Comparison of ENCODE assay signal across 10 cellular contexts in the genomic region with DNA sequence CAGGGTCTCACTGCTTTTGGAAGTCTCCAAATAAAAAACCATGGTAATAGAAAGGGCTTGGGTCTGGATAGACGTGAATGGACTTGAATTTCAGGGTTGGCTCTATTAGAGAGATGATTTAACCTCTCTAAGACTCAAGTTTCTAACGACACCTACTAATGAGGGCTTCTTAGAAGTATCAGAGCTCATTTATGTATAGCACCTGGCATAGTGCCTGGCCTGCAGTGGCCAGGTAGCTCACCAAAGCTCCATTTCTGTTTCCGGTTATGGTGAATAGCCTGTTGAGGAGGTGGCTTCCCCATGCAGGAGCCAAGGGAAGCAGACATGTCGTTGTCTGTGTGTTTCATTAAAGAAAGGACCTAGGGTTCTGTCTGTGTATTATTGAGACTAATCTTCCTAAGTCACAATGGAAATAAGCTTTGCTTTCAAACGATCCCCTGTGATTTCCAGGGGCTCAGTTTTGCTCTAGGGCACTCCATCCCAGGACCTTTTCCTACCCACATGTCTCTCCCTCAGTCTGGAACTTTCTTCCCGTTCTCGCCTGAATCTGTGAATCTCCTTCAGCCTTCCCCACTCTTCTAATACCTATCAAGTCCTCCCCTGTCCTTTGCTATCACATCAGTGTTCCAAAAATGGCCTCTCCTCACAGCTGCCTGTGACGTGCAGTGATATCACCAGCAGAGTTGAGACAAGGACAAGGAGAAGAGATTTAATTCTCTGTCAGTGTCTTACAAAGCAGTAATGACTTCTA.
DNase-seq lines count a peak whose midpoint lies in the region; ATAC-seq and TF ChIP-seq lines count a peak whose summit lies in the region.
"Had no signal": no experiment of that assay in that cellular context is flagged by ENCODE, and none has a peak within 500 bp of the region (broad histone marks: within the 10 kb centered on the region; RNA-seq: fewer than 3 reads in every experiment).

No MANE protein-coding gene starts in this region.

- H3K4me1 Mint-ChIP-seq in stimulated activated naive B cell treated with anti-CD40 and anti-IgM and Interleukin-4, amounts not matched to agents 10 μg/mL and 1 μg/mL and 100 μg/mL, for 72 hours, result peaks cover 49 to 84% of the 10 kb centered on the region in 2 donors

- H3K36me3 Mint-ChIP-seq in stimulated activated naive B cell treated with anti-CD40 and anti-IgM and Interleukin-4, amounts not matched to agents 10 μg/mL and 1 μg/mL and 100 μg/mL, for 72 hours, result peaks cover 29 to 52% of the 10 kb centered on the region in 2 donors

- DNase-seq in RPMI8226 (peak; percentile 89), foreskin keratinocyte (no peak)
- DNase-seq in stimulated activated naive B cell treated with anti-CD40 and anti-IgM and Interleukin-4, amounts not matched to agents 10 μg/mL and 1 μg/mL and 100 μg/mL, for 72 hours, result no peak
- no peak for DNase-seq in activated CD8-positive, alpha-beta memory T cell treated with anti-CD3 and anti-CD28 coated beads for 24 hours
- DNase-seq: central memory CD4-positive, alpha-beta T cell; MG63 had no signal

- H3K27ac Mint-ChIP-seq in stimulated activated naive B cell treated with anti-CD40 and anti-IgM and Interleukin-4, amounts not matched to agents 10 μg/mL and 1 μg/mL and 100 μg/mL, for 72 hours, result peak overlapping the region; percentile 95

- peaks cover 0 to 5% of the 10 kb centered on the region in 2 donors for H3K9me3 Mint-ChIP-seq in stimulated activated naive B cell treated with anti-CD40 and anti-IgM and Interleukin-4, amounts not matched to agents 10 μg/mL and 1 μg/mL and 100 μg/mL, for 72 hours

- peak overlapping the region; percentile 24 to 62 for H3K4me3 Mint-ChIP-seq in stimulated activated naive B cell treated with anti-CD40 and anti-IgM and Interleukin-4, amounts not matched to agents 10 μg/mL and 1 μg/mL and 100 μg/mL, for 72 hours

- no peaks in the 10 kb centered on the region for H3K4me1 ChIP-seq in foreskin keratinocyte

- no peaks in the 10 kb centered on the region for H3K27me3 Mint-ChIP-seq in stimulated activated naive B cell treated with anti-CD40 and anti-IgM and Interleukin-4, amounts not matched to agents 10 μg/mL and 1 μg/mL and 100 μg/mL, for 72 hours

- H3K27ac ChIP-seq in layer of hippocampus (ENCODE audit: low read depth, low read length) (peak overlapping the region; percentile 79), foreskin keratinocyte (no peak overlapping the region)

- ATAC-seq in GM18907 (IDR thresholded peaks at IDR 0.05; ENCODE audit: unreplicated experiment) (peak; percentile 3), foreskin keratinocyte (no peak), HG02642 (IDR thresholded peaks at IDR 0.05; ENCODE audit: poor library complexity, unreplicated experiment) (no peak), GM21737 (IDR thresholded peaks at IDR 0.05; ENCODE audit: unreplicated experiment) (no peak)
- peak; percentile 5 to 10 for ATAC-seq in stimulated activated naive B cell treated with anti-CD40 and anti-IgM and Interleukin-4, amounts not matched to agents 10 μg/mL and 1 μg/mL and 100 μg/mL, for 72 hours (replicated peaks)

- no peaks in the 10 kb centered on the region for H3K27me3 ChIP-seq in layer of hippocampus (ENCODE audit: control insufficient read depth, insufficient read depth, low read length)
- H3K27me3 ChIP-seq in foreskin keratinocyte, result no peaks in the 10 kb centered on the region
- H3K27me3 ChIP-seq: MG63 had no signal

- no peak for TF ChIP-seq CTCF in foreskin keratinocyte (conservative IDR thresholded peaks at IDR 0.05)

Comparison
In these comparisons a context has a peak if more than half of its experiments do, and no peak if none do; other contexts are left out.
1. ATAC-seq: peak in GM18907 (single experiment) and stimulated activated naive B cell treated with anti-CD40 and anti-IgM and Interleukin-4, amounts not matched to agents 10 μg/mL and 1 μg/mL and 100 μg/mL, for 72 hours (2 of 2); none in foreskin keratinocyte (single experiment), HG02642 (single experiment) and GM21737 (single experiment).